Comparison of ENCODE assay signal across 8 cellular contexts in the genomic region with DNA sequence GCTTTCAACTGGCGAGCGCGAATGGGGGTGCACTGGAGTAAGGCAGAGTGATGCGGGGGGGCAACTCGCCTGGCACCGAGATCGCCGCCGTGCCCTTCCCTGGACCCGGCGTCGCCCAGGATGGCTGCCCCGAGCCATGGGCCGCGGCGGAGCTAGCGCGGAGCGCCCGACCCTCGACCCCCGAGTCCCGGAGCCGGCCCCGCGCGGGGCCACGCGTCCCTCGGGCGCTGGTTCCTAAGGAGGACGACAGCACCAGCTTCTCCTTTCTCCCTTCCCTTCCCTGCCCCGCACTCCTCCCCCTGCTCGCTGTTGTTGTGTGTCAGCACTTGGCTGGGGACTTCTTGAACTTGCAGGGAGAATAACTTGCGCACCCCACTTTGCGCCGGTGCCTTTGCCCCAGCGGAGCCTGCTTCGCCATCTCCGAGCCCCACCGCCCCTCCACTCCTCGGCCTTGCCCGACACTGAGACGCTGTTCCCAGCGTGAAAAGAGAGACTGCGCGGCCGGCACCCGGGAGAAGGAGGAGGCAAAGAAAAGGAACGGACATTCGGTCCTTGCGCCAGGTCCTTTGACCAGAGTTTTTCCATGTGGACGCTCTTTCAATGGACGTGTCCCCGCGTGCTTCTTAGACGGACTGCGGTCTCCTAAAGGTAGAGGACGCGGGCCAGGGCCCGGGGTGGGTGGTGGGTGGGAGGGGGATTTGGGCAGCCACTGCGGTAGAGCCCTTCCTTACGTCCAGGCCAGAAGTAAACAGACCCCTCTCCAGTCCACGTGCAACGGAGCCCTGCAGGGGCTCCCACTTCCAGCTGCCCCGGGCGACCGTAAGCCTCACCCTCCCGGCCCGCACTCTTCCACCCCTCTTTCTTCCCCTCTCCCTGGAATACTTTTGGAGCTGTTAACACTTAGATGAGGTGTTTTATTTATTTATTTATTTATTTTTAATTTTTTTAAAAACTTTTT. TPM values are rescaled to one million over a fixed set of nuclear protein-coding genes. Genes with fewer than 3 reads are reported as not detected.
DNase-seq lines count a peak whose midpoint lies in the region; ATAC-seq and TF ChIP-seq lines count a peak whose summit lies in the region.

No MANE protein-coding gene starts in this region.

- no peaks in the 10 kb centered on the region for H3K9me3 Mint-ChIP-seq in dendritic cell treated with granulocyte-macrophage colony-stimulating factor and Interleukin-4, amounts not matched to agents 40 ng/mL and 50 ng/mL, for 4 days

- 2% methylated on average over 70 of the region's 70 CpGs for WGBS in liver
- WGBS in transverse colon (ENCODE audit: low coverage in 1 of 2), 2 donors, result 7 to 13% methylated on average over 6 to 64 of the region's 70 CpGs

- TF ChIP-seq RAD21 in liver (IDR thresholded peaks at IDR 0.05), result no peak

- H3K27me3 ChIP-seq in liver (ENCODE audit: control insufficient read depth in 4 of 4, insufficient read depth in 4 of 4, low read length in 3 of 4) (no peaks in the 10 kb centered on the region), transverse colon (peaks cover 4% of the 10 kb centered on the region)

- H3K27ac ChIP-seq in liver (ENCODE audit: low read depth in 1 of 2, low read length in 2 of 2) (peak overlapping the region; percentile 56 to 75), transverse colon (peak overlapping the region; percentile 83 to 91 (median 86))

- H3K4me3 Mint-ChIP-seq in dendritic cell treated with granulocyte-macrophage colony-stimulating factor and Interleukin-4, amounts not matched to agents 40 ng/mL and 50 ng/mL, for 4 days, result peak overlapping the region; percentile 78

- H3K4me3 ChIP-seq in liver (ENCODE audit: low read depth in 1 of 3, low read length in 3 of 3), result peak overlapping the region; percentile 57 to 91 (median 77)
- peak overlapping the region; percentile 65 to 74 (median 70) for H3K4me3 ChIP-seq in transverse colon

- peaks cover 76% of the 10 kb centered on the region for H3K27me3 Mint-ChIP-seq in dendritic cell treated with granulocyte-macrophage colony-stimulating factor and Interleukin-4, amounts not matched to agents 40 ng/mL and 50 ng/mL, for 4 days

- H3K36me3 Mint-ChIP-seq in dendritic cell treated with granulocyte-macrophage colony-stimulating factor and Interleukin-4, amounts not matched to agents 40 ng/mL and 50 ng/mL, for 4 days (ENCODE audit: low read depth), result no peaks in the 10 kb centered on the region

- in situ Hi-C loops in transverse colon (cut with MboI; ENCODE audit: low pct_ligation_motif_present in 1 of 4, low pct_unique_long_range_greater_than_20kb in 1 of 4, low sequenced_read_pairs in 3 of 4), result loop anchor here in 2 of 4 donors (10.0 to 25.0 kb wide), 2 partner anchors 134 to 519 kb away; no protein-coding TSS in a partner anchor

- H3K27ac Mint-ChIP-seq in dendritic cell treated with granulocyte-macrophage colony-stimulating factor and Interleukin-4, amounts not matched to agents 40 ng/mL and 50 ng/mL, for 4 days, result no peak overlapping the region

- ATAC-seq in HG03460 (IDR thresholded peaks at IDR 0.05; ENCODE audit: unreplicated experiment), result peak; percentile 1
- ATAC-seq in GM19328 (IDR thresholded peaks at IDR 0.05; ENCODE audit: unreplicated experiment), result no peak
- ATAC-seq in HG02798 (IDR thresholded peaks at IDR 0.05; ENCODE audit: poor library complexity, unreplicated experiment), result no peak

- H3K36me3 ChIP-seq in liver (ENCODE audit: control insufficient read depth in 4 of 4, insufficient read depth in 3 of 4, low read depth in 1 of 4, low read length in 3 of 4) (no peaks in the 10 kb centered on the region), transverse colon (no peaks in the 10 kb centered on the region)

- TF ChIP-seq CTCF in liver (IDR thresholded peaks at IDR 0.05; ENCODE audit: low read depth, low read length, missing input control), result no peak
- no peak for TF ChIP-seq CTCF in transverse colon (IDR thresholded peaks at IDR 0.05)

- H3K9me3 ChIP-seq in liver (ENCODE audit: control insufficient read depth in 4 of 4, low read length in 3 of 4) (no peaks in the 10 kb centered on the region), transverse colon (no peaks in the 10 kb centered on the region)

- intact Hi-C loops in dendritic cell treated with granulocyte-macrophage colony-stimulating factor and Interleukin-4, amounts not matched to agents 40 ng/mL and 50 ng/mL, for 4 days (cut with micrococcal nuclease), result loop anchor here (5.0 kb wide), 2 partner anchors 66 to 519 kb away; no protein-coding TSS in a partner anchor
- intact Hi-C loops in transverse colon (cut with DNase I; ENCODE audit: low total_unique reads), result no loop called here

- peak overlapping the region; percentile 11 to 84 for H3K9ac ChIP-seq in liver (ENCODE audit: low read depth in 1 of 2, low read length in 2 of 2)

- H3K4me1 Mint-ChIP-seq in dendritic cell treated with granulocyte-macrophage colony-stimulating factor and Interleukin-4, amounts not matched to agents 40 ng/mL and 50 ng/mL, for 4 days (ENCODE audit: low read depth), result peaks cover 17% of the 10 kb centered on the region

- TF ChIP-seq EP300 in transverse colon (IDR thresholded peaks at IDR 0.05; ENCODE audit: low read depth), result no peak

- DNase-seq in DMS53 treated with DMSO at 0.1 percent for 48 hours (lab: John Stamatoyannopoulos, UW; ENCODE audit: unreplicated experiment) (peak; percentile 9), transverse colon (peak; percentile 27)
- no peak for DNase-seq in activated CD4-positive, alpha-beta T cell treated with anti-CD3 and anti-CD28 coated beads for 4 hours

- H3K4me1 ChIP-seq in liver (ENCODE audit: control insufficient read depth in 4 of 4, insufficient read depth in 4 of 4, low read length in 3 of 4) (peaks cover 2 to 31% (median 22%) of the 10 kb centered on the region in 4 donors), transverse colon (peaks cover 0 to 36% (median 16%) of the 10 kb centered on the region in 4 donors)

- TF ChIP-seq POLR2A in transverse colon (IDR thresholded peaks at IDR 0.05), result no peak

TF ChIP-seq in liver, 16 proteins besides CTCF, POLR2A, EP300 and RAD21 (continues in another document):
- TF ChIP-seq JUND (IDR thresholded peaks at IDR 0.05), result no peak
- TF ChIP-seq FOXA2 (IDR thresholded peaks at IDR 0.05), result no peak
- TF ChIP-seq NR2F2 (IDR thresholded peaks at IDR 0.05), result no peak
- TF ChIP-seq TAF1 (conservative IDR thresholded peaks at IDR 0.05), result no peak
- TF ChIP-seq, protein P1, sequence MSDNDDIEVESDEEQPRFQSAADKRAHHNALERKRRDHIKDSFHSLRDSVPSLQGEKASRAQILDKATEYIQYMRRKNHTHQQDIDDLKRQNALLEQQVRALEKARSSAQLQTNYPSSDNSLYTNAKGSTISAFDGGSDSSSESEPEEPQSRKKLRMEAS (IDR thresholded peaks at IDR 0.05), result no peak
- no peak for TF ChIP-seq FOXA1 (IDR thresholded peaks at IDR 0.05)
- TF ChIP-seq, protein P2, sequence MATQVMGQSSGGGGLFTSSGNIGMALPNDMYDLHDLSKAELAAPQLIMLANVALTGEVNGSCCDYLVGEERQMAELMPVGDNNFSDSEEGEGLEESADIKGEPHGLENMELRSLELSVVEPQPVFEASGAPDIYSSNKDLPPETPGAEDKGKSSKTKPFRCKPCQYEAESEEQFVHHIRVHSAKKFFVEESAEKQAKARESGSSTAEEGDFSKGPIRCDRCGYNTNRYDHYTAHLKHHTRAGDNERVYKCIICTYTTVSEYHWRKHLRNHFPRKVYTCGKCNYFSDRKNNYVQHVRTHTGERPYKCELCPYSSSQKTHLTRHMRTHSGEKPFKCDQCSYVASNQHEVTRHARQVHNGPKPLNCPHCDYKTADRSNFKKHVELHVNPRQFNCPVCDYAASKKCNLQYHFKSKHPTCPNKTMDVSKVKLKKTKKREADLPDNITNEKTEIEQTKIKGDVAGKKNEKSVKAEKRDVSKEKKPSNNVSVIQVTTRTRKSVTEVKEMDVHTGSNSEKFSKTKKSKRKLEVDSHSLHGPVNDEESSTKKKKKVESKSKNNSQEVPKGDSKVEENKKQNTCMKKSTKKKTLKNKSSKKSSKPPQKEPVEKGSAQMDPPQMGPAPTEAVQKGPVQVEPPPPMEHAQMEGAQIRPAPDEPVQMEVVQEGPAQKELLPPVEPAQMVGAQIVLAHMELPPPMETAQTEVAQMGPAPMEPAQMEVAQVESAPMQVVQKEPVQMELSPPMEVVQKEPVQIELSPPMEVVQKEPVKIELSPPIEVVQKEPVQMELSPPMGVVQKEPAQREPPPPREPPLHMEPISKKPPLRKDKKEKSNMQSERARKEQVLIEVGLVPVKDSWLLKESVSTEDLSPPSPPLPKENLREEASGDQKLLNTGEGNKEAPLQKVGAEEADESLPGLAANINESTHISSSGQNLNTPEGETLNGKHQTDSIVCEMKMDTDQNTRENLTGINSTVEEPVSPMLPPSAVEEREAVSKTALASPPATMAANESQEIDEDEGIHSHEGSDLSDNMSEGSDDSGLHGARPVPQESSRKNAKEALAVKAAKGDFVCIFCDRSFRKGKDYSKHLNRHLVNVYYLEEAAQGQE (IDR thresholded peaks at IDR 0.05), result no peak
- TF ChIP-seq, protein P3, sequence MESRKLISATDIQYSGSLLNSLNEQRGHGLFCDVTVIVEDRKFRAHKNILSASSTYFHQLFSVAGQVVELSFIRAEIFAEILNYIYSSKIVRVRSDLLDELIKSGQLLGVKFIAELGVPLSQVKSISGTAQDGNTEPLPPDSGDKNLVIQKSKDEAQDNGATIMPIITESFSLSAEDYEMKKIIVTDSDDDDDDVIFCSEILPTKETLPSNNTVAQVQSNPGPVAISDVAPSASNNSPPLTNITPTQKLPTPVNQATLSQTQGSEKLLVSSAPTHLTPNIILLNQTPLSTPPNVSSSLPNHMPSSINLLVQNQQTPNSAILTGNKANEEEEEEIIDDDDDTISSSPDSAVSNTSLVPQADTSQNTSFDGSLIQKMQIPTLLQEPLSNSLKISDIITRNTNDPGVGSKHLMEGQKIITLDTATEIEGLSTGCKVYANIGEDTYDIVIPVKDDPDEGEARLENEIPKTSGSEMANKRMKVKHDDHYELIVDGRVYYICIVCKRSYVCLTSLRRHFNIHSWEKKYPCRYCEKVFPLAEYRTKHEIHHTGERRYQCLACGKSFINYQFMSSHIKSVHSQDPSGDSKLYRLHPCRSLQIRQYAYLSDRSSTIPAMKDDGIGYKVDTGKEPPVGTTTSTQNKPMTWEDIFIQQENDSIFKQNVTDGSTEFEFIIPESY (IDR thresholded peaks at IDR 0.05), result no peak
- TF ChIP-seq RXRA (IDR thresholded peaks at IDR 0.05), result no peak
- TF ChIP-seq, protein P4, sequence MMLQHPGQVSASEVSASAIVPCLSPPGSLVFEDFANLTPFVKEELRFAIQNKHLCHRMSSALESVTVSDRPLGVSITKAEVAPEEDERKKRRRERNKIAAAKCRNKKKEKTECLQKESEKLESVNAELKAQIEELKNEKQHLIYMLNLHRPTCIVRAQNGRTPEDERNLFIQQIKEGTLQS (IDR thresholded peaks at IDR 0.05), result no peak
- no peak for TF ChIP-seq HNF4A (conservative IDR thresholded peaks at IDR 0.05)
- TF ChIP-seq YY1 (IDR thresholded peaks at IDR 0.05), result no peak
- TF ChIP-seq EGR1 (IDR thresholded peaks at IDR 0.05; ENCODE audit: low read depth in 2 of 2), result no peak
- TF ChIP-seq SP1 (IDR thresholded peaks at IDR 0.05), result no peak
- TF ChIP-seq HNF4G (IDR thresholded peaks at IDR 0.05), result no peak

RNA-seq across cellular contexts. Expression of gene BMP2, which starts 1.0 kb away (rescaled TPM):
- total RNA-seq in liver (1 to 10 TPM; 2.0 to 3.5 TPM), transverse colon (100 to 1,000 TPM in 1 of 4 donors, 10 to 100 TPM in 3; 16.7 to 109 (median 48.4) TPM)
- polyA plus RNA-seq in liver, result 1 to 10 TPM in 1 of 2 donors, under 1 TPM in 1; 0.83 to 2.0 TPM

Comparison
In these comparisons a context has a peak if more than half of its experiments do, and no peak if none do; other contexts are left out.
1. DNase-seq: peak in DMS53 treated with DMSO at 0.1 percent for 48 hours (single experiment) and transverse colon (single experiment); none in activated CD4-positive, alpha-beta T cell treated with anti-CD3 and anti-CD28 coated beads for 4 hours (0 of 2).